15 cellular contexts compared by ENCODE assay signal in the genomic region with DNA sequence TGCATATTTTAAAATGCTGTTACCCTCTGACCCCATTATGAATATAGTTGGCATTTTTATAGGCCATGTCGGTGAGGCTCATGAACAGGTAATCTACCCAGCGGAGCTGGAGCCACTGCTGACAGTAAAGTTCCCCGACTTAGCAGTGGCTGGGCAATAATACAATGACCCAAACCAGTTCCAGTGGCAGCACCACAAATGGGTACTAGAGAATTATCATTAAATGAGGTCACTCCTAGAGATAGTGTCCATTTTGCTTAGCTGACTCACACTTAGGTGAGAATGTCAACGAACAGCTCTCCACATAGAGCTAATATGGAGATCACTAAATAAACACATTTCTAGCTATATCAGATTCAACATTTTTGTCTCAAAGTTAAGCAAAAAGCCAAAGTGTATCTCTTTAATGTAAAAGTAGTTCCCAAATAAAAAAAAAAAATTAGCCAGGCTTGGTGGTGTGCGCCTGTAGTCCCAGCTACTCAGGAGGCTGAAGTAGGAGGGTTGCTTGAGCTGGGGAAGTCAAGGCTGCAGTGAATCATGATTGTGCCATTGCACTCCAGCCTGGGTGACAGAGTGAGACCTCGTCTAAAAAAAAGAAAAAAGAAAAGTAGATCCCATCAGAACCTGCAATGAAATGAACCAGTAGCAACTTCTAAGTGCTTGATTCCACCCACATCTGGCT. TPM values are rescaled to one million over a fixed set of nuclear protein-coding genes. Genes with fewer than 3 reads are reported as not detected.
DNase-seq lines count a peak whose midpoint lies in the region; ATAC-seq and TF ChIP-seq lines count a peak whose summit lies in the region.
"Had no signal": no experiment of that assay in that cellular context is flagged by ENCODE, and none has a peak within 500 bp of the region (broad histone marks: within the 10 kb centered on the region; RNA-seq: fewer than 3 reads in every experiment).

No MANE protein-coding gene starts in this region.

- H3K36me3 ChIP-seq in heart right ventricle (no peaks in the 10 kb centered on the region), psoas muscle (ENCODE audit: insufficient read depth in 1 of 2, low read depth in 1 of 2) (no peaks in the 10 kb centered on the region), uterus (no peaks in the 10 kb centered on the region)
- H3K36me3 ChIP-seq: ovary had no signal

- H3K4me3 ChIP-seq in heart right ventricle (no peak overlapping the region), psoas muscle (no peak overlapping the region), uterus (no peak overlapping the region)
- H3K4me3 ChIP-seq: ovary, PC-9 had no signal

- H3K27me3 Mint-ChIP-seq in progenitor cell of endocrine pancreas, result no peaks in the 10 kb centered on the region

- DNase-seq in Right ventricle myocardium superior, result no peak
- DNase-seq in cardiac septum (ENCODE audit: low spot score), result no peak
- DNase-seq in heart right ventricle, result no peak
- no peak for DNase-seq in psoas muscle
- no peak for DNase-seq in uterus
- no peak for DNase-seq in progenitor cell of endocrine pancreas (ENCODE audit: low spot score, unreplicated experiment)
- DNase-seq in SW 1271 (lab: John Stamatoyannopoulos, UW), result no peak
- DNase-seq in HUDEP-2 (lab: John Stamatoyannopoulos, UW; ENCODE audit: unreplicated experiment in 76 of 76), result no peak
- DNase-seq: activated effector memory CD4-positive, alpha-beta T cell treated with Interleukin-2 at 50 U/mL for 16 hours; CD8-positive, alpha-beta memory T cell; NCI-H1436 treated with DMSO at 0.1 percent for 48 hours; PC-9 had no signal

- TF ChIP-seq CTCF in heart right ventricle (IDR thresholded peaks at IDR 0.05), result no peak
- TF ChIP-seq CTCF in psoas muscle (IDR thresholded peaks at IDR 0.05), result no peak
- no peak for TF ChIP-seq CTCF in uterus (IDR thresholded peaks at IDR 0.05)
- no peak for TF ChIP-seq CTCF in progenitor cell of endocrine pancreas (IDR thresholded peaks at IDR 0.05; ENCODE audit: unreplicated experiment)

- no peaks in the 10 kb centered on the region for H3K27me3 ChIP-seq in heart right ventricle
- H3K27me3 ChIP-seq in psoas muscle (ENCODE audit: insufficient read depth in 3 of 3, low read length in 2 of 3), result no peaks in the 10 kb centered on the region
- H3K27me3 ChIP-seq in uterus, result no peaks in the 10 kb centered on the region
- H3K27me3 ChIP-seq: ovary had no signal

- peak overlapping the region in 9 of 10 donors; percentile 2 to 75 (median 55) for H3K27ac ChIP-seq in heart right ventricle
- H3K27ac ChIP-seq in psoas muscle, result peak overlapping the region; percentile 65
- H3K27ac ChIP-seq in uterus, result peak overlapping the region; percentile 64 to 67
- H3K27ac ChIP-seq: PC-9, VCaP had no signal

- H3K4me1 Mint-ChIP-seq in progenitor cell of endocrine pancreas (ENCODE audit: low read depth), result peaks cover 6% of the 10 kb centered on the region
- H3K4me1 Mint-ChIP-seq: CD8-positive, alpha-beta memory T cell had no signal

- H3K4me1 ChIP-seq in heart right ventricle, result peaks cover 8 to 48% (median 27%) of the 10 kb centered on the region in 9 donors
- H3K4me1 ChIP-seq in psoas muscle, result peaks cover 29% of the 10 kb centered on the region
- peaks cover 0 to 6% of the 10 kb centered on the region in 2 donors for H3K4me1 ChIP-seq in uterus

- H3K36me3 Mint-ChIP-seq in progenitor cell of endocrine pancreas (ENCODE audit: insufficient read depth), result no peaks in the 10 kb centered on the region

- no peaks in the 10 kb centered on the region for H3K9me3 Mint-ChIP-seq in progenitor cell of endocrine pancreas (ENCODE audit: low read depth)
- H3K9me3 Mint-ChIP-seq: CD8-positive, alpha-beta memory T cell had no signal

- no peak overlapping the region for H3K27ac Mint-ChIP-seq in progenitor cell of endocrine pancreas
- H3K27ac Mint-ChIP-seq: CD8-positive, alpha-beta memory T cell had no signal

- no peak overlapping the region for H3K4me3 Mint-ChIP-seq in progenitor cell of endocrine pancreas (ENCODE audit: low read depth)
- H3K4me3 Mint-ChIP-seq: CD8-positive, alpha-beta memory T cell had no signal

- H3K9me3 ChIP-seq in heart right ventricle, result no peaks in the 10 kb centered on the region
- H3K9me3 ChIP-seq in psoas muscle, result no peaks in the 10 kb centered on the region
- no peaks in the 10 kb centered on the region for H3K9me3 ChIP-seq in uterus
- H3K9me3 ChIP-seq: ovary had no signal

- ATAC-seq in Right ventricle myocardium superior (ENCODE audit: poor library complexity) (peak; percentile 11), heart right ventricle (peak in 5 of 8 donors; percentile 29 to 75 (median 65)), psoas muscle (peak in 3 of 4 donors; percentile 30 to 52 (median 32))

- intact Hi-C loops in Right ventricle myocardium superior (cut with DNase I), result no loop called here
- intact Hi-C loops in cardiac septum (cut with DNase I), result loop anchor here (5.0 to 10.0 kb wide), 2 partner anchors 37 to 355 kb away; no protein-coding TSS in a partner anchor
- intact Hi-C loops in heart right ventricle (cut with DNase I), result loop anchor here in 2 of 10 donors (5.0 to 10.0 kb wide), 2 partner anchors 37 to 55 kb away; no protein-coding TSS in a partner anchor
- intact Hi-C loops in psoas muscle (cut with DNase I), result no loop called here
- intact Hi-C loops in uterus (cut with DNase I; ENCODE audit: low total_unique reads), result no loop called here

- 70 to 76% methylated on average over 6 of the region's 6 CpGs for WGBS in heart right ventricle, 2 donors
- WGBS in psoas muscle, 3 donors, result 68 to 76% (median 71%) methylated on average over 6 of the region's 6 CpGs

- TF ChIP-seq POLR2A in uterus (IDR thresholded peaks at IDR 0.05), result no peak

RNA-seq across cellular contexts. Expression of a gene that starts 7.4 kb away (rescaled TPM):
- total RNA-seq in Right ventricle myocardium superior (3.8 TPM), cardiac septum (18.9 TPM), heart right ventricle (10 to 100 TPM in 1 of 10 donors, 1 to 10 TPM in 9; 5.8 to 16.4 (median 7.5) TPM), psoas muscle (1 to 10 TPM; 4.1 to 5.9 (median 4.6) TPM), uterus (10 to 100 TPM; 20.4 to 55.2 (median 30.6) TPM), progenitor cell of endocrine pancreas (36.9 and 45.9 TPM in 2 replicates)
- polyA plus RNA-seq in heart right ventricle (1 to 10 TPM; 1.9 to 5.0 TPM), psoas muscle (1 to 10 TPM; 1.8 to 2.4 (median 2.3) TPM)

RNA-seq across cellular contexts. Expression of a gene that starts 58.5 kb away (rescaled TPM):
- total RNA-seq in Right ventricle myocardium superior, result 10.0 TPM
- total RNA-seq in cardiac septum, result 12.9 TPM
- 10 to 100 TPM in 5 of 10 donors, 1 to 10 TPM in 5; 6.7 to 14.0 (median 9.9) TPM for total RNA-seq in heart right ventricle
- polyA plus RNA-seq in heart right ventricle, result 10 to 100 TPM in 1 of 2 donors, 1 to 10 TPM in 1; 5.2 to 19.5 TPM
- 1 to 10 TPM; 1.4 to 5.7 (median 5.1) TPM for total RNA-seq in psoas muscle
- 1 to 10 TPM; 2.2 to 3.6 (median 2.5) TPM for polyA plus RNA-seq in psoas muscle
- 100 to 1,000 TPM in 2 of 4 donors, 10 to 100 TPM in 2; 87.8 to 176 (median 130) TPM for total RNA-seq in uterus
- 181 and 188 TPM in 2 replicates for total RNA-seq in progenitor cell of endocrine pancreas
- total RNA-seq: activated CD8-positive, alpha-beta memory T cell treated with anti-CD3 and anti-CD28 coated beads for 36 hours; PC-9 had no signal
- polyA plus RNA-seq: CD8-positive, alpha-beta memory T cell had no signal

Comparison
In these comparisons a context has a peak if more than half of its experiments do, and no peak if none do; other contexts are left out.
1. ATAC-seq: peak in every context shown above with its lines; median percentile 65 in heart right ventricle; 32 in psoas muscle; 11 in Right ventricle myocardium superior.